In genomic region chr3:193605876-193606275, GRCh38 we compare ENCODE assay signal across 8 cellular contexts. TPM values are rescaled to one million over a fixed set of nuclear protein-coding genes. Genes with fewer than 3 reads are reported as not detected.
DNase-seq lines count a peak whose midpoint lies in the region; ATAC-seq and TF ChIP-seq lines count a peak whose summit lies in the region.

No MANE protein-coding gene starts in this region.

- CTCF ChIA-PET in Calu3 (lab: Charles Lee): no interaction called here

- no TSS peak for BruUV-seq in Calu3 (replicated peaks; lab: Mats Ljungman, UMichigan)

- peaks cover 9% of the 10 kb centered on the region for H3K9me3 Mint-ChIP-seq in Calu3 (ENCODE audit: low read depth, unreplicated experiment)

- in situ Hi-C loops in astrocyte of the spinal cord (cut with HindIII; ENCODE audit: low sequenced_read_pairs): no loop called here

- DNase-seq in Calu3 (peak; percentile 84), LHCN-M2 (ENCODE audit: low read depth) (peak; percentile 64), SK-N-DZ (ENCODE audit: low spot score) (peak; percentile 70), astrocyte of the spinal cord (ENCODE audit: low read depth, low spot score) (peak; percentile 56), iPS DF 4.7 (ENCODE audit: extremely low read depth, low spot score) (peak; percentile 81)
- DNase-seq in stimulated activated CD4-positive, alpha-beta T cell treated with anti-CD3 and anti-CD28 coated beads, Interleukin-1b, Interleukin-23, amount 100 ng/mL, for 24 hours (ENCODE audit: low read depth in 4 of 4, low spot score in 1 of 4): peak; percentile 20 to 38 (median 30)

- no peaks in the 10 kb centered on the region for H3K27me3 Mint-ChIP-seq in Calu3 (ENCODE audit: unreplicated experiment)

- TF ChIP-seq CTCF in Calu3 (IDR thresholded peaks at IDR 0.05; ENCODE audit: unreplicated experiment) (peak; percentile 89), astrocyte of the spinal cord (IDR thresholded peaks at IDR 0.05; ENCODE audit: low read depth, low read length) (peak; percentile 87)

- no peak overlapping the region for H3K27ac Mint-ChIP-seq in Calu3 (ENCODE audit: unreplicated experiment)

- H3K36me3 Mint-ChIP-seq in Calu3 (ENCODE audit: insufficient read depth, unreplicated experiment): peaks cover 7% of the 10 kb centered on the region

- H3K4me3 ChIP-seq in astrocyte of the spinal cord (ENCODE audit: low read depth, low read length): no peak overlapping the region

- no peak overlapping the region for H3K4me3 Mint-ChIP-seq in Calu3 (ENCODE audit: low read depth, unreplicated experiment)

- intact Hi-C loops in Calu3 (cut with micrococcal nuclease; ENCODE audit: unreplicated experiment): no loop called here

- H3K4me1 Mint-ChIP-seq in Calu3 (ENCODE audit: low read depth, unreplicated experiment): peaks cover 8% of the 10 kb centered on the region

- ATAC-seq in GM21367 (IDR thresholded peaks at IDR 0.05; ENCODE audit: unreplicated experiment) (peak; percentile 80), HG03139 (IDR thresholded peaks at IDR 0.05; ENCODE audit: unreplicated experiment) (no peak)

RNA-seq across cellular contexts. Expression of gene OPA1, which starts 12.9 kb away (rescaled TPM):
- 110 and 115 TPM in 2 replicates for total RNA-seq in Calu3 (2022)
- total RNA-seq in LHCN-M2 (2014; rRNA removed): 55.4 and 60.7 TPM in 2 replicates
- 13.8 TPM for polyA plus RNA-seq in LHCN-M2 (2012)
- 66.1 and 84.0 TPM in 2 replicates for polyA plus RNA-seq in SK-N-DZ (2014; cell fraction: cytosol; rRNA removed)
- 82.4 and 88.8 TPM in 2 replicates for polyA plus RNA-seq in SK-N-DZ (2014; cell fraction: nucleus; rRNA removed)

RNA-seq across cellular contexts. Expression of gene ATP13A4, which starts 51.2 kb away (rescaled TPM):
- total RNA-seq in Calu3 (2022): 24.6 and 31.9 TPM in 2 replicates
- total RNA-seq in LHCN-M2 (2014; rRNA removed): 0.06 TPM in 1 of 2 replicates, not detected in the other
- polyA plus RNA-seq in LHCN-M2 (2012): not detected
- 0.88 TPM in 1 of 2 replicates, not detected in the other for polyA plus RNA-seq in SK-N-DZ (2014; cell fraction: cytosol; rRNA removed)
- polyA plus RNA-seq in SK-N-DZ (2014; cell fraction: nucleus; rRNA removed): 0.12 and 0.44 TPM in 2 replicates

Comparison
In these comparisons a context has a peak if more than half of its experiments do, and no peak if none do; other contexts are left out.
1. DNase-seq: peak in every context shown above with its lines; median percentile 84 in Calu3; 81 in iPS DF 4.7; 70 in SK-N-DZ; 64 in LHCN-M2; 56 in astrocyte of the spinal cord; 30 in stimulated activated CD4-positive, alpha-beta T cell treated with anti-CD3 and anti-CD28 coated beads, Interleukin-1b, Interleukin-23, amount 100 ng/mL, for 24 hours.
2. RNA of gene ATP13A4, which starts 51.2 kb away (total RNA-seq): 24.6 to 31.9 TPM in Calu3; 0.06 TPM in LHCN-M2; every median in the first group is over 10 times any median in the second.